1 cellular context compared by ENCODE assay signal in genomic region chr16:31471875-31472558, GRCh38.
TF ChIP-seq lines count a peak whose summit lies in the region.

Gene TGFB1I1, plus strand, starts transcription at chr16:31472152. Its CDS starts 37 bp downstream, at chr16:31472189.

TF ChIP-seq in WTC11, 78 proteins besides CTCF, POLR2A, EP300 and RAD21 (continued from another document):
- TF ChIP-seq IRF1 (CRISPR knock-in tag; IDR thresholded peaks at IDR 0.05) (no peak), NFYB (CRISPR knock-in tag; conservative IDR thresholded peaks at IDR 0.05; ENCODE audit: low read depth) (no peak)
- TF ChIP-seq, protein P1, sequence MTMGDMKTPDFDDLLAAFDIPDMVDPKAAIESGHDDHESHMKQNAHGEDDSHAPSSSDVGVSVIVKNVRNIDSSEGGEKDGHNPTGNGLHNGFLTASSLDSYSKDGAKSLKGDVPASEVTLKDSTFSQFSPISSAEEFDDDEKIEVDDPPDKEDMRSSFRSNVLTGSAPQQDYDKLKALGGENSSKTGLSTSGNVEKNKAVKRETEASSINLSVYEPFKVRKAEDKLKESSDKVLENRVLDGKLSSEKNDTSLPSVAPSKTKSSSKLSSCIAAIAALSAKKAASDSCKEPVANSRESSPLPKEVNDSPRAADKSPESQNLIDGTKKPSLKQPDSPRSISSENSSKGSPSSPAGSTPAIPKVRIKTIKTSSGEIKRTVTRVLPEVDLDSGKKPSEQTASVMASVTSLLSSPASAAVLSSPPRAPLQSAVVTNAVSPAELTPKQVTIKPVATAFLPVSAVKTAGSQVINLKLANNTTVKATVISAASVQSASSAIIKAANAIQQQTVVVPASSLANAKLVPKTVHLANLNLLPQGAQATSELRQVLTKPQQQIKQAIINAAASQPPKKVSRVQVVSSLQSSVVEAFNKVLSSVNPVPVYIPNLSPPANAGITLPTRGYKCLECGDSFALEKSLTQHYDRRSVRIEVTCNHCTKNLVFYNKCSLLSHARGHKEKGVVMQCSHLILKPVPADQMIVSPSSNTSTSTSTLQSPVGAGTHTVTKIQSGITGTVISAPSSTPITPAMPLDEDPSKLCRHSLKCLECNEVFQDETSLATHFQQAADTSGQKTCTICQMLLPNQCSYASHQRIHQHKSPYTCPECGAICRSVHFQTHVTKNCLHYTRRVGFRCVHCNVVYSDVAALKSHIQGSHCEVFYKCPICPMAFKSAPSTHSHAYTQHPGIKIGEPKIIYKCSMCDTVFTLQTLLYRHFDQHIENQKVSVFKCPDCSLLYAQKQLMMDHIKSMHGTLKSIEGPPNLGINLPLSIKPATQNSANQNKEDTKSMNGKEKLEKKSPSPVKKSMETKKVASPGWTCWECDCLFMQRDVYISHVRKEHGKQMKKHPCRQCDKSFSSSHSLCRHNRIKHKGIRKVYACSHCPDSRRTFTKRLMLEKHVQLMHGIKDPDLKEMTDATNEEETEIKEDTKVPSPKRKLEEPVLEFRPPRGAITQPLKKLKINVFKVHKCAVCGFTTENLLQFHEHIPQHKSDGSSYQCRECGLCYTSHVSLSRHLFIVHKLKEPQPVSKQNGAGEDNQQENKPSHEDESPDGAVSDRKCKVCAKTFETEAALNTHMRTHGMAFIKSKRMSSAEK (CRISPR knock-in tag; IDR thresholded peaks at IDR 0.05; ENCODE audit: borderline replicate concordance): no peak
TF ChIP-seq in WTC11: peak in this region for 0.
